ENCODE assay signal across 1 cellular context in genomic region chr5:75510836-75511434, GRCh38.
TF ChIP-seq lines count a peak whose summit lies in the region.

No MANE protein-coding gene starts in this region.

TF ChIP-seq in HepG2, 621 proteins besides CTCF, POLR2A, EP300 and RAD21 (continued from another document and continues in another):
- TF ChIP-seq ZNF142 (CRISPR knock-in tag; IDR thresholded peaks at IDR 0.05) (0 out of 2 replicates have a peak, but pooled peaks have one; percentile 29), IKZF5 (CRISPR knock-in tag; IDR thresholded peaks at IDR 0.05) (peak; percentile 9; the same call in 1 of the 2 replicates), ZNF280D (CRISPR knock-in tag; IDR thresholded peaks at IDR 0.05) (0 out of 2 replicates have a peak, but pooled peaks have one; percentile 64), ZNF337 (CRISPR knock-in tag; IDR thresholded peaks at IDR 0.05; ENCODE audit: borderline replicate concordance, low read depth) (peak; percentile 63; the same call in 1 of the 2 replicates), AKNA (CRISPR knock-in tag; IDR thresholded peaks at IDR 0.05; ENCODE audit: borderline replicate concordance) (no peak), ETS1 (CRISPR knock-in tag; IDR thresholded peaks at IDR 0.05) (0 out of 2 replicates have a peak, but pooled peaks have one; percentile 49), ZNF292 (CRISPR knock-in tag; IDR thresholded peaks at IDR 0.05; ENCODE audit: borderline replicate concordance, low read depth) (peak; percentile 63; the same call in 1 of the 2 replicates), RFXAP (CRISPR knock-in tag; IDR thresholded peaks at IDR 0.05; ENCODE audit: borderline replicate concordance) (peak; percentile 41; the same call in 1 of the 2 replicates), ZBTB44 (CRISPR knock-in tag; IDR thresholded peaks at IDR 0.05) (no peak), ZNF484 (CRISPR knock-in tag; IDR thresholded peaks at IDR 0.05; ENCODE audit: borderline replicate concordance, low read depth) (no peak), TOPORS (CRISPR knock-in tag; IDR thresholded peaks at IDR 0.05) (no peak), NR0B2 (CRISPR knock-in tag; IDR thresholded peaks at IDR 0.05) (0 out of 2 replicates have a peak, but pooled peaks have one; percentile 45), SUZ12 (IDR thresholded peaks at IDR 0.05; ENCODE audit: low read depth, low read length) (no peak), ZNF274 (CRISPR knock-in tag; IDR thresholded peaks at IDR 0.05) (0 out of 2 replicates have a peak, but pooled peaks have one; percentile 54), ZNF550 (CRISPR knock-in tag; IDR thresholded peaks at IDR 0.05; ENCODE audit: borderline replicate concordance) (0 out of 2 replicates have a peak, but pooled peaks have one; percentile 11), ZKSCAN1 (IDR thresholded peaks at IDR 0.05; ENCODE audit: low read length) (no peak), ZFP41 (CRISPR knock-in tag; IDR thresholded peaks at IDR 0.05; ENCODE audit: borderline replicate concordance) (no peak), RXRB (CRISPR knock-in tag; IDR thresholded peaks at IDR 0.05; ENCODE audit: borderline replicate concordance) (peak; percentile 2; the same call in 1 of the 2 replicates), KLF15 (CRISPR knock-in tag; IDR thresholded peaks at IDR 0.05; ENCODE audit: borderline replicate concordance) (0 out of 2 replicates have a peak, but pooled peaks have one; percentile 21), ZNF616 (CRISPR knock-in tag; IDR thresholded peaks at IDR 0.05; ENCODE audit: low read depth) (no peak), CHCHD3 (CRISPR knock-in tag; IDR thresholded peaks at IDR 0.05) (peak; percentile 77; the same call in 1 of the 2 replicates), ZGPAT (CRISPR knock-in tag; IDR thresholded peaks at IDR 0.05) (no peak), MAF1 (CRISPR knock-in tag; IDR thresholded peaks at IDR 0.05; ENCODE audit: borderline replicate concordance) (0 out of 2 replicates have a peak, but pooled peaks have one; percentile 41), CERS6 (CRISPR knock-in tag; IDR thresholded peaks at IDR 0.05) (0 out of 2 replicates have a peak, but pooled peaks have one; percentile 58), ZNF773 (CRISPR knock-in tag; IDR thresholded peaks at IDR 0.05; ENCODE audit: borderline replicate concordance) (no peak), CBX1 (IDR thresholded peaks at IDR 0.05; ENCODE audit: low read depth) (no peak), NRL (CRISPR knock-in tag; IDR thresholded peaks at IDR 0.05; ENCODE audit: borderline replicate concordance) (peak; percentile 62; the same call in 1 of the 2 replicates), ZNF839 (CRISPR knock-in tag; IDR thresholded peaks at IDR 0.05; ENCODE audit: borderline replicate concordance) (0 out of 2 replicates have a peak, but pooled peaks have one; percentile 74), SAFB2 (CRISPR knock-in tag; IDR thresholded peaks at IDR 0.05; ENCODE audit: borderline replicate concordance, low read depth) (no peak), WIZ (CRISPR knock-in tag; IDR thresholded peaks at IDR 0.05) (peak; percentile 56; the same call in 1 of the 2 replicates), ZSCAN20 (CRISPR knock-in tag; IDR thresholded peaks at IDR 0.05; ENCODE audit: borderline replicate concordance) (peak; percentile 27; the same call in 1 of the 2 replicates), ZNF777 (CRISPR knock-in tag; IDR thresholded peaks at IDR 0.05) (peak; percentile 36; the same call in 1 of the 2 replicates), ZNF468 (CRISPR knock-in tag; IDR thresholded peaks at IDR 0.05) (no peak), MIXL1 (CRISPR knock-in tag; IDR thresholded peaks at IDR 0.05) (no peak), HOXD1 (CRISPR knock-in tag; IDR thresholded peaks at IDR 0.05) (0 out of 2 replicates have a peak, but pooled peaks have one; percentile 53)
